1 cellular context compared by ENCODE assay signal in the genomic region with DNA sequence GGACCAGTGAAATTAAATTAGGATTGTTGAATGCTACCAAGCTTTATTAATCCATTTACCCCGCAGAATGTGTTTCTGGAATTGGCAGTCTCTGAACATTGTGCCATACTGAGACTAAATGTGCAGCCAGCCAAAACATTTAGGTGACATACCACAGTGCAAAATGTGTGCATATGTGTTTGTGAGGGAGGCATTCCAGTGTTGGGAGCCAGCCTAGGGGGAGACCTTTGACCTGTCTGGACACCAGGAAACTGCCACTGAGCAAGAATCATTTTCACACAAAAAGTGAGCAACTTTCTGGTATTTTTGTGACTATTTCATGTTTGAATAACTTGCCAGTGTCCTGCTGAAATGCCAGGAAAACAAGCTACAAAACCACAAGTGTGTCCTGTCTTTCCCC.
TF ChIP-seq lines count a peak whose summit lies in the region.

No MANE protein-coding gene starts in this region.

TF ChIP-seq in HepG2, 621 proteins besides CTCF, POLR2A, EP300 and RAD21 (continued from another document and continues in another):
- TF ChIP-seq PRDM4 (CRISPR knock-in tag; IDR thresholded peaks at IDR 0.05; ENCODE audit: borderline replicate concordance) = no peak
- TF ChIP-seq SRSF1 (optimal IDR thresholded peaks at IDR 0.05; ENCODE audit: low read depth, low read length) = no peak
- no peak for TF ChIP-seq ZNF589 (CRISPR knock-in tag; conservative IDR thresholded peaks at IDR 0.05)
- TF ChIP-seq HNRNPK (IDR thresholded peaks at IDR 0.05; ENCODE audit: low read depth, low read length, poor library complexity, severe bottlenecking) = no peak
- TF ChIP-seq HNF4G (IDR thresholded peaks at IDR 0.05; ENCODE audit: borderline replicate concordance, low read depth, low read length) = peak; percentile 56
- TF ChIP-seq HNF4G (CRISPR knock-in tag; IDR thresholded peaks at IDR 0.05; ENCODE audit: borderline replicate concordance, low read depth) = peak; percentile 32; the same call in 1 of the 2 replicates
- no peak for TF ChIP-seq E2F2 (CRISPR knock-in tag; IDR thresholded peaks at IDR 0.05; ENCODE audit: borderline replicate concordance)
- no peak for TF ChIP-seq SKI (IDR thresholded peaks at IDR 0.05; ENCODE audit: partially characterized antibody)
- TF ChIP-seq ONECUT2 (CRISPR knock-in tag; IDR thresholded peaks at IDR 0.05) = no peak
- TF ChIP-seq, protein P1, sequence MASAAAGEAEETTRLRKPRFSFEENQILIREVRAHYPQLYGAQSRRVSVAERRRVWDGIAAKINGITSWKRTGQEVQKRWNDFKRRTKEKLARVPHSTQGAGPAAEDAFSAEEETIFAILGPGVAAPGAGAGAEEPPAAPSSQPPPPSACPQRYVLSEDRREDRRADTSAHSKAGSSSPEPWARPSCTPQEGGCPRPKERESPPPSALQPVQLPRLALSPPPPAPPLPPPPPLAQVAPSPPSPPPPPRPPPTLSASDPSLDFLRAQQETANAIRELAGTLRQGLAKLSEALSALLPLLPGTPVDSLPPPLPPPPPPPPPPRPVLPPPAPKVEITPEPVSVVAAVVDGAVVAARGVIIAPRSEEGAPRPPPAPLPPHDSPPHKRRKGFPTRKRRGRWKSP (CRISPR knock-in tag; IDR thresholded peaks at IDR 0.05) = no peak
- no peak for TF ChIP-seq ZNF430 (CRISPR knock-in tag; IDR thresholded peaks at IDR 0.05)
- TF ChIP-seq ZNF782 (CRISPR knock-in tag; IDR thresholded peaks at IDR 0.05; ENCODE audit: borderline replicate concordance) = no peak
- peak; percentile 35; the same call in 1 of the 2 replicates for TF ChIP-seq DPF2 (CRISPR knock-in tag; IDR thresholded peaks at IDR 0.05; ENCODE audit: borderline replicate concordance, low read depth)
- TF ChIP-seq MXI1 (IDR thresholded peaks at IDR 0.05; ENCODE audit: borderline replicate concordance, low read depth, low read length) = no peak
- TF ChIP-seq, protein P2, sequence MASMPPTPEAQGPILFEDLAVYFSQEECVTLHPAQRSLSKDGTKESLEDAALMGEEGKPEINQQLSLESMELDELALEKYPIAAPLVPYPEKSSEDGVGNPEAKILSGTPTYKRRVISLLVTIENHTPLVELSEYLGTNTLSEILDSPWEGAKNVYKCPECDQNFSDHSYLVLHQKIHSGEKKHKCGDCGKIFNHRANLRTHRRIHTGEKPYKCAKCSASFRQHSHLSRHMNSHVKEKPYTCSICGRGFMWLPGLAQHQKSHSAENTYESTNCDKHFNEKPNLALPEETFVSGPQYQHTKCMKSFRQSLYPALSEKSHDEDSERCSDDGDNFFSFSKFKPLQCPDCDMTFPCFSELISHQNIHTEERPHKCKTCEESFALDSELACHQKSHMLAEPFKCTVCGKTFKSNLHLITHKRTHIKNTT (CRISPR knock-in tag; IDR thresholded peaks at IDR 0.05) = no peak
- TF ChIP-seq ELF3 (CRISPR knock-in tag; IDR thresholded peaks at IDR 0.05) = peak; percentile 66
- no peak for TF ChIP-seq ATF7 (IDR thresholded peaks at IDR 0.05)
- no peak for TF ChIP-seq ATF7 (CRISPR knock-in tag; IDR thresholded peaks at IDR 0.05)
- TF ChIP-seq MYNN (CRISPR knock-in tag; IDR thresholded peaks at IDR 0.05; ENCODE audit: low read depth) = no peak
- no peak for TF ChIP-seq SPEN (CRISPR knock-in tag; IDR thresholded peaks at IDR 0.05; ENCODE audit: low read depth)
- no peak for TF ChIP-seq RORA (CRISPR knock-in tag; IDR thresholded peaks at IDR 0.05)
- no peak for TF ChIP-seq ZNF484 (CRISPR knock-in tag; IDR thresholded peaks at IDR 0.05; ENCODE audit: borderline replicate concordance, low read depth)
- TF ChIP-seq, protein P3, sequence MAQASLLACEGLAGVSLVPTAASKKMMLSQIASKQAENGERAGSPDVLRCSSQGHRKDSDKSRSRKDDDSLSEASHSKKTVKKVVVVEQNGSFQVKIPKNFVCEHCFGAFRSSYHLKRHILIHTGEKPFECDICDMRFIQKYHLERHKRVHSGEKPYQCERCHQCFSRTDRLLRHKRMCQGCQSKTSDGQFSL (CRISPR knock-in tag; IDR thresholded peaks at IDR 0.05) = no peak
- TF ChIP-seq ZNF280B (CRISPR knock-in tag; IDR thresholded peaks at IDR 0.05; ENCODE audit: borderline replicate concordance) = no peak
- TF ChIP-seq SMAD3 (CRISPR knock-in tag; IDR thresholded peaks at IDR 0.05) = no peak
- TF ChIP-seq HNF4A (CRISPR knock-in tag; IDR thresholded peaks at IDR 0.05) = peak; percentile 69
- no peak for TF ChIP-seq EEA1 (CRISPR knock-in tag; IDR thresholded peaks at IDR 0.05; ENCODE audit: borderline replicate concordance)
- no peak for TF ChIP-seq ZNF713 (CRISPR knock-in tag; IDR thresholded peaks at IDR 0.05)
- TF ChIP-seq, protein P4, sequence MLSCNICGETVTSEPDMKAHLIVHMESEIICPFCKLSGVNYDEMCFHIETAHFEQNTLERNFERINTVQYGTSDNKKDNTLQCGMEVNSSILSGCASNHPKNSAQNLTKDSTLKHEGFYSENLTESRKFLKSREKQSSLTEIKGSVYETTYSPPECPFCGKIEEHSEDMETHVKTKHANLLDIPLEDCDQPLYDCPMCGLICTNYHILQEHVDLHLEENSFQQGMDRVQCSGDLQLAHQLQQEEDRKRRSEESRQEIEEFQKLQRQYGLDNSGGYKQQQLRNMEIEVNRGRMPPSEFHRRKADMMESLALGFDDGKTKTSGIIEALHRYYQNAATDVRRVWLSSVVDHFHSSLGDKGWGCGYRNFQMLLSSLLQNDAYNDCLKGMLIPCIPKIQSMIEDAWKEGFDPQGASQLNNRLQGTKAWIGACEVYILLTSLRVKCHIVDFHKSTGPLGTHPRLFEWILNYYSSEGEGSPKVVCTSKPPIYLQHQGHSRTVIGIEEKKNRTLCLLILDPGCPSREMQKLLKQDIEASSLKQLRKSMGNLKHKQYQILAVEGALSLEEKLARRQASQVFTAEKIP (CRISPR knock-in tag; IDR thresholded peaks at IDR 0.05; ENCODE audit: borderline replicate concordance) = no peak
- TF ChIP-seq HMGA1 (CRISPR knock-in tag; conservative IDR thresholded peaks at IDR 0.05) = no peak
- TF ChIP-seq ZNF580 (CRISPR knock-in tag; IDR thresholded peaks at IDR 0.05; ENCODE audit: borderline replicate concordance, low read depth) = no peak
- no peak for TF ChIP-seq ZHX1 (CRISPR knock-in tag; IDR thresholded peaks at IDR 0.05; ENCODE audit: low read depth)
- TF ChIP-seq NFE2 (CRISPR knock-in tag; IDR thresholded peaks at IDR 0.05) = no peak
- TF ChIP-seq RCOR2 (CRISPR knock-in tag; IDR thresholded peaks at IDR 0.05) = no peak
- TF ChIP-seq, protein P5, sequence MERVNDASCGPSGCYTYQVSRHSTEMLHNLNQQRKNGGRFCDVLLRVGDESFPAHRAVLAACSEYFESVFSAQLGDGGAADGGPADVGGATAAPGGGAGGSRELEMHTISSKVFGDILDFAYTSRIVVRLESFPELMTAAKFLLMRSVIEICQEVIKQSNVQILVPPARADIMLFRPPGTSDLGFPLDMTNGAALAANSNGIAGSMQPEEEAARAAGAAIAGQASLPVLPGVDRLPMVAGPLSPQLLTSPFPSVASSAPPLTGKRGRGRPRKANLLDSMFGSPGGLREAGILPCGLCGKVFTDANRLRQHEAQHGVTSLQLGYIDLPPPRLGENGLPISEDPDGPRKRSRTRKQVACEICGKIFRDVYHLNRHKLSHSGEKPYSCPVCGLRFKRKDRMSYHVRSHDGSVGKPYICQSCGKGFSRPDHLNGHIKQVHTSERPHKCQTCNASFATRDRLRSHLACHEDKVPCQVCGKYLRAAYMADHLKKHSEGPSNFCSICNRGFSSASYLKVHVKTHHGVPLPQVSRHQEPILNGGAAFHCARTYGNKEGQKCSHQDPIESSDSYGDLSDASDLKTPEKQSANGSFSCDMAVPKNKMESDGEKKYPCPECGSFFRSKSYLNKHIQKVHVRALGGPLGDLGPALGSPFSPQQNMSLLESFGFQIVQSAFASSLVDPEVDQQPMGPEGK (CRISPR knock-in tag; IDR thresholded peaks at IDR 0.05) = peak; percentile 51
- TF ChIP-seq CSRNP1 (CRISPR knock-in tag; IDR thresholded peaks at IDR 0.05) = no peak
- no peak for TF ChIP-seq SMAD1 (CRISPR knock-in tag; IDR thresholded peaks at IDR 0.05; ENCODE audit: borderline replicate concordance, low read depth)
- peak; percentile 39; the same call in 1 of the 2 replicates for TF ChIP-seq GATAD2A (CRISPR knock-in tag; IDR thresholded peaks at IDR 0.05)
- no peak for TF ChIP-seq GZF1 (CRISPR knock-in tag; IDR thresholded peaks at IDR 0.05)
- TF ChIP-seq ZC3H4 (CRISPR knock-in tag; IDR thresholded peaks at IDR 0.05; ENCODE audit: borderline replicate concordance) = no peak
- TF ChIP-seq SKIL (CRISPR knock-in tag; IDR thresholded peaks at IDR 0.05; ENCODE audit: borderline replicate concordance) = 0 out of 2 replicates have a peak, but pooled peaks have one; percentile 26
